In the genomic region with DNA sequence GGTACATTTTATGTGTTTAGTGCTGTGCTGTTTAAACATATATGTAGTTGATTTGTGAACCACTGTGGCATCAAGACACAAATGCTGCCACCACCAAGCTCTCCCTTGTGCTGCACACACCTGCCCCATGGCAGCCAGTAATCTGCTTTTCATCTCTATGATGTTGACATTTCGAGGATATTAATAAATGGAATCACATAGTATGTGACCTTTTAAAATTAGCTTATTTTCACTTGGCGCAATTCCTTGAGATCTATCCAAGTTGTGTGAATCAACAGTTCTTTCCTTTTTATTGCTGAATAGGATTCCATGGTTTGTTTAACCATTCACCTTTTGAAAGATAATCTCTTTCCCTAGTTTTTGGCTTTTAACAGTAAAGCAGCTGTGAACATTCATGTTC, we compare ENCODE assay signal across 29 cellular contexts.
DNase-seq lines count a peak whose midpoint lies in the region; ATAC-seq and TF ChIP-seq lines count a peak whose summit lies in the region.
"Had no signal": no experiment of that assay in that cellular context is flagged by ENCODE, and none has a peak within 500 bp of the region (broad histone marks: within the 10 kb centered on the region; RNA-seq: fewer than 3 reads in every experiment).

No MANE protein-coding gene starts in this region.

- POLR2A ChIA-PET in SK-N-SH (lab: Yijun Ruan, JAX): no interaction called here

- H3K36me3 ChIP-seq in SK-N-SH (replicated peaks in 1 of 2; ENCODE audit: control insufficient read depth in 1 of 2, insufficient read depth in 2 of 2, low read length in 1 of 2) (peaks cover 0 to 6% of the 10 kb centered on the region in 2 experiments), ascending aorta (no peaks in the 10 kb centered on the region)
- H3K36me3 ChIP-seq: BE2C, right lobe of liver had no signal

- peaks cover 14% of the 10 kb centered on the region for H3F3A ChIP-seq in SK-N-SH (replicated peaks; ENCODE audit: insufficient read depth)

- H3K27me3 ChIP-seq in SK-N-SH (ENCODE audit: insufficient read depth): no peaks in the 10 kb centered on the region
- no peaks in the 10 kb centered on the region for H3K27me3 ChIP-seq in ascending aorta
- H3K27me3 ChIP-seq: BE2C, foreskin keratinocyte, right lobe of liver had no signal

- H3K4me3 ChIP-seq in SK-N-SH (ENCODE audit: low read depth in 2 of 2, low read length in 1 of 2) (no peak overlapping the region), ascending aorta (no peak overlapping the region)
- H3K4me3 ChIP-seq: GM12878, lung, right lobe of liver had no signal

- no peak overlapping the region for H3K4me3 Mint-ChIP-seq in nephron
- H3K4me3 Mint-ChIP-seq in type B pancreatic cell: no peak overlapping the region
- H3K4me3 Mint-ChIP-seq: activated CD8-positive, alpha-beta memory T cell treated with anti-CD3 and anti-CD28 coated beads, Interleukin-2, amount 10 ng/mL, durations not matched to agents 7 days and 5 days; activated T-helper 1 cell treated with anti-CD3 and anti-CD28 coated beads, Interleukin-12 subunit alpha, Interleukin-12 subunit beta, Interleukin-2, Interleukin-4 antibody, amounts not matched to agents 30 ng/mL and 10 ng/mL and 1 ng/mL, durations not matched to agents 14 hours and 24 hours and 36 hours; central memory CD8-positive, alpha-beta T cell had no signal

- H3K36me3 Mint-ChIP-seq in nephron (ENCODE audit: low read depth) (peaks cover 11% of the 10 kb centered on the region), type B pancreatic cell (peaks cover 4% of the 10 kb centered on the region)

- no peaks in the 10 kb centered on the region for H3K9me2 ChIP-seq in SK-N-SH

- TF ChIP-seq CTCF in SK-N-SH (IDR thresholded peaks at IDR 0.05): no peak
- no peak for TF ChIP-seq CTCF in ascending aorta (IDR thresholded peaks at IDR 0.05)
- no peak for TF ChIP-seq CTCF in nephron (IDR thresholded peaks at IDR 0.05; ENCODE audit: unreplicated experiment in 3 of 3)
- no peak for TF ChIP-seq CTCF in type B pancreatic cell (conservative IDR thresholded peaks at IDR 0.05)

- peaks cover 0 to 11% of the 10 kb centered on the region in 2 experiments; a peak in 2 of 4 replicates for H3K4me1 ChIP-seq in SK-N-SH (ENCODE audit: control insufficient read depth in 1 of 2, insufficient read depth in 2 of 2, low read depth in 1 of 2, low read length in 1 of 2)
- peaks cover 0 to 39% of the 10 kb centered on the region in 2 donors for H3K4me1 ChIP-seq in ascending aorta
- H3K4me1 ChIP-seq: BE2C, foreskin keratinocyte, right lobe of liver had no signal

- H3K27ac ChIP-seq in SK-N-SH (ENCODE audit: low read depth in 2 of 2, low read length in 1 of 2) (no peak overlapping the region), ascending aorta (peak overlapping the region; percentile 38 to 68)
- H3K27ac ChIP-seq: epithelial cell of prostate, foreskin keratinocyte, right lobe of liver had no signal

- DNase-seq in SK-N-SH (no peak), ascending aorta (ENCODE audit: low spot score in 2 of 2) (no peak), type B pancreatic cell (ENCODE audit: extremely low spot score, unreplicated experiment) (no peak), mesenteric fat pad (ENCODE audit: low spot score) (no peak)
- DNase-seq: activated CD4-positive, alpha-beta T cell treated with anti-CD3 and anti-CD28 coated beads for 48 hours; activated CD8-positive, alpha-beta memory T cell treated with anti-CD3 and anti-CD28 coated beads, Interleukin-2, amount 10 ng/mL, durations not matched to agents 7 days and 5 days; activated naive CD4-positive, alpha-beta T cell treated with anti-CD3 and anti-CD28 coated beads, Interleukin-2, amount 50 U/mL, for 16 hours; anterior cingulate cortex; BE2C; DMS79; foreskin keratinocyte; hypothalamus; IMR-90; islet precursor cell; NCI-H1105 treated with DMSO at 0.1 percent for 48 hours; occipital lobe; right lobe of liver; stimulated activated CD4-positive, alpha-beta T cell treated with anti-CD3 and anti-CD28 coated beads, Interleukin-15, amount 100 ng/mL, for 24 hours; substantia nigra; T-helper 1 cell had no signal

- H3K9ac ChIP-seq in SK-N-SH: no peak overlapping the region

- TF ChIP-seq RAD21 in SK-N-SH (IDR thresholded peaks at IDR 0.05; ENCODE audit: low read length): no peak

- intact Hi-C loops in ascending aorta (cut with DNase I): no loop called here

- H4K20me1 ChIP-seq in SK-N-SH (ENCODE audit: insufficient read depth): peaks cover 94% of the 10 kb centered on the region

- H3K79me2 ChIP-seq in SK-N-SH (ENCODE audit: insufficient read depth): peaks cover 93% of the 10 kb centered on the region

- H3K4me1 Mint-ChIP-seq in nephron (peaks cover 25% of the 10 kb centered on the region), type B pancreatic cell (ENCODE audit: unreplicated experiment) (peaks cover 30% of the 10 kb centered on the region)
- H3K4me1 Mint-ChIP-seq: activated CD8-positive, alpha-beta memory T cell treated with anti-CD3 and anti-CD28 coated beads, Interleukin-2, amount 10 ng/mL, durations not matched to agents 7 days and 5 days had no signal

- WGBS in SK-N-SH (ENCODE audit: low lambda C conversion rate): 82% methylated on average over 2 of the region's 2 CpGs

- H3K9me3 Mint-ChIP-seq in nephron (no peaks in the 10 kb centered on the region), type B pancreatic cell (no peaks in the 10 kb centered on the region)
- H3K9me3 Mint-ChIP-seq: activated T-helper 1 cell treated with anti-CD3 and anti-CD28 coated beads, Interleukin-12 subunit alpha, Interleukin-12 subunit beta, Interleukin-2, Interleukin-4 antibody, amounts not matched to agents 30 ng/mL and 10 ng/mL and 1 ng/mL, durations not matched to agents 14 hours and 24 hours and 36 hours; central memory CD8-positive, alpha-beta T cell had no signal

- H3K9me3 ChIP-seq in SK-N-SH (no peaks in the 10 kb centered on the region), ascending aorta (no peaks in the 10 kb centered on the region)
- H3K9me3 ChIP-seq: BE2C, right lobe of liver had no signal

- H3K27me3 Mint-ChIP-seq in nephron (ENCODE audit: low read depth) (no peaks in the 10 kb centered on the region), type B pancreatic cell (no peaks in the 10 kb centered on the region)
- H3K27me3 Mint-ChIP-seq: activated CD8-positive, alpha-beta memory T cell treated with anti-CD3 and anti-CD28 coated beads, Interleukin-2, amount 10 ng/mL, durations not matched to agents 7 days and 5 days; central memory CD8-positive, alpha-beta T cell had no signal

- no peak for TF ChIP-seq EP300 in SK-N-SH (IDR thresholded peaks at IDR 0.05; ENCODE audit: borderline replicate concordance in 1 of 2, low read depth in 1 of 2, low read length in 1 of 2)

- H2AFZ ChIP-seq in SK-N-SH (ENCODE audit: low read depth): no peak overlapping the region

- H3K27ac Mint-ChIP-seq in nephron: peak overlapping the region in 2 of 3 experiments; percentile 17 to 43
- H3K27ac Mint-ChIP-seq in type B pancreatic cell: peak overlapping the region; percentile 56
- H3K27ac Mint-ChIP-seq: activated CD8-positive, alpha-beta memory T cell treated with anti-CD3 and anti-CD28 coated beads, Interleukin-2, amount 10 ng/mL, durations not matched to agents 7 days and 5 days; activated T-helper 1 cell treated with anti-CD3 and anti-CD28 coated beads, Interleukin-12 subunit alpha, Interleukin-12 subunit beta, Interleukin-2, Interleukin-4 antibody, amounts not matched to agents 30 ng/mL and 10 ng/mL and 1 ng/mL, durations not matched to agents 14 hours and 24 hours and 36 hours had no signal

- CTCF ChIA-PET in SK-N-SH (lab: Yijun Ruan, JAX): no interaction called here

- no peak overlapping the region; the same call in 1 of the 2 replicates for H3K4me2 ChIP-seq in SK-N-SH

- ATAC-seq in SK-N-SH treated with all-trans-retinoic acid at 6 μM for 48 hours (no peak), GM19023 (IDR thresholded peaks at IDR 0.05; ENCODE audit: unreplicated experiment) (no peak), GM19467 (IDR thresholded peaks at IDR 0.05; ENCODE audit: unreplicated experiment) (no peak)
- ATAC-seq: activated CD8-positive, alpha-beta memory T cell treated with anti-CD3 and anti-CD28 coated beads, Interleukin-2, amount 10 ng/mL, durations not matched to agents 7 days and 5 days; foreskin keratinocyte; GM12878; right lobe of liver had no signal

TF ChIP-seq in SK-N-SH, 30 proteins besides CTCF, POLR2A, EP300 and RAD21:
- TF ChIP-seq, protein P1, sequence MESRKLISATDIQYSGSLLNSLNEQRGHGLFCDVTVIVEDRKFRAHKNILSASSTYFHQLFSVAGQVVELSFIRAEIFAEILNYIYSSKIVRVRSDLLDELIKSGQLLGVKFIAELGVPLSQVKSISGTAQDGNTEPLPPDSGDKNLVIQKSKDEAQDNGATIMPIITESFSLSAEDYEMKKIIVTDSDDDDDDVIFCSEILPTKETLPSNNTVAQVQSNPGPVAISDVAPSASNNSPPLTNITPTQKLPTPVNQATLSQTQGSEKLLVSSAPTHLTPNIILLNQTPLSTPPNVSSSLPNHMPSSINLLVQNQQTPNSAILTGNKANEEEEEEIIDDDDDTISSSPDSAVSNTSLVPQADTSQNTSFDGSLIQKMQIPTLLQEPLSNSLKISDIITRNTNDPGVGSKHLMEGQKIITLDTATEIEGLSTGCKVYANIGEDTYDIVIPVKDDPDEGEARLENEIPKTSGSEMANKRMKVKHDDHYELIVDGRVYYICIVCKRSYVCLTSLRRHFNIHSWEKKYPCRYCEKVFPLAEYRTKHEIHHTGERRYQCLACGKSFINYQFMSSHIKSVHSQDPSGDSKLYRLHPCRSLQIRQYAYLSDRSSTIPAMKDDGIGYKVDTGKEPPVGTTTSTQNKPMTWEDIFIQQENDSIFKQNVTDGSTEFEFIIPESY (IDR thresholded peaks at IDR 0.05; ENCODE audit: borderline replicate concordance, low read depth): no peak
- TF ChIP-seq TCF12 (IDR thresholded peaks at IDR 0.05): 0 out of 2 replicates have a peak, but pooled peaks have one; percentile 15

TF ChIP-seq in SK-N-SH treated with all-trans-retinoic acid at 6 μM for 48 hours, 23 proteins besides CTCF, POLR2A, EP300 and RAD21 (continues in another document):
- no peak for TF ChIP-seq CSDC2 (CRISPR knock-in tag; IDR thresholded peaks at IDR 0.05)
- TF ChIP-seq BACH2 (CRISPR knock-in tag; IDR thresholded peaks at IDR 0.05; ENCODE audit: borderline replicate concordance): no peak
- TF ChIP-seq SNAI2 (CRISPR knock-in tag; IDR thresholded peaks at IDR 0.05): no peak
- TF ChIP-seq ZNF70 (CRISPR knock-in tag; IDR thresholded peaks at IDR 0.05): no peak
- TF ChIP-seq OSR1 (CRISPR knock-in tag; IDR thresholded peaks at IDR 0.05): no peak
- no peak for TF ChIP-seq ESRRG (CRISPR knock-in tag; IDR thresholded peaks at IDR 0.05)
- TF ChIP-seq, protein P2, sequence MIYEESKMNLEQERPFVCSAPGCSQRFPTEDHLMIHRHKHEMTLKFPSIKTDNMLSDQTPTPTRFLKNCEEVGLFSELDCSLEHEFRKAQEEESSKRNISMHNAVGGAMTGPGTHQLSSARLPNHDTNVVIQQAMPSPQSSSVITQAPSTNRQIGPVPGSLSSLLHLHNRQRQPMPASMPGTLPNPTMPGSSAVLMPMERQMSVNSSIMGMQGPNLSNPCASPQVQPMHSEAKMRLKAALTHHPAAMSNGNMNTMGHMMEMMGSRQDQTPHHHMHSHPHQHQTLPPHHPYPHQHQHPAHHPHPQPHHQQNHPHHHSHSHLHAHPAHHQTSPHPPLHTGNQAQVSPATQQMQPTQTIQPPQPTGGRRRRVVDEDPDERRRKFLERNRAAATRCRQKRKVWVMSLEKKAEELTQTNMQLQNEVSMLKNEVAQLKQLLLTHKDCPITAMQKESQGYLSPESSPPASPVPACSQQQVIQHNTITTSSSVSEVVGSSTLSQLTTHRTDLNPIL (CRISPR knock-in tag; IDR thresholded peaks at IDR 0.05; ENCODE audit: low read depth): no peak

Comparison
In these comparisons a context has a peak if more than half of its experiments do, and no peak if none do; other contexts are left out.
1. H3K27ac ChIP-seq: peak in ascending aorta (2 of 2); none in SK-N-SH (0 of 2).